ENCODE assay signal across 8 cellular contexts in the genomic region with DNA sequence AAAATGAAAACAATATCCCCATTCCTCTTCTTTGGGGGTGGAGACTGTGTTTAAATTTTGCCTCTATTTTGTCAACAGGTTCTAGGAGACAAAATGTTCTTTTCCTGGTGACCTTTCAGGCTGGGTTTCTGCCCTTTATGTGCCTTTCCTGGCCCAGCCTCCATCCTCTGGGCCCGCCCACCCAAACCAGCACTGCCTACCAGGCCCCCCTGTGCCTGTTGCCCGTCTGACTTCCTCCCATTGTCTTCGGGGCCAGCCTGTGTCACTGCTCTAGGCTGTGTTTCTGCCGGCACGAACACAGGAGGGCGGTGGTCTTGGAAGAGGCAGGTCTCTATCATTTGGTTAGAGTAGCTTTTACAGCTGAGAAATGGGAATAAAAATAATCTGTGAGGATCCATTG. TPM values are rescaled to one million over a fixed set of nuclear protein-coding genes. Genes with fewer than 3 reads are reported as not detected.
DNase-seq lines count a peak whose midpoint lies in the region; ATAC-seq and TF ChIP-seq lines count a peak whose summit lies in the region.
"Had no signal": no experiment of that assay in that cellular context is flagged by ENCODE, and none has a peak within 500 bp of the region (broad histone marks: within the 10 kb centered on the region; RNA-seq: fewer than 3 reads in every experiment).

No MANE protein-coding gene starts in this region.

- H3K36me3 ChIP-seq in breast epithelium = no peaks in the 10 kb centered on the region
- H3K36me3 ChIP-seq in lower lobe of right lung = peaks cover 54% of the 10 kb centered on the region

- TF ChIP-seq CTCF in breast epithelium (IDR thresholded peaks at IDR 0.05) = no peak
- no peak for TF ChIP-seq CTCF in lower lobe of right lung (IDR thresholded peaks at IDR 0.05)

- peak overlapping the region; percentile 10 for H3K4me3 Mint-ChIP-seq in stimulated activated memory B cell treated with anti-CD40 and anti-IgM and Interleukin-4, amounts not matched to agents 10 μg/mL and 1 μg/mL and 100 μg/mL, for 72 hours

- peaks cover 89% of the 10 kb centered on the region for H3K4me1 Mint-ChIP-seq in stimulated activated memory B cell treated with anti-CD40 and anti-IgM and Interleukin-4, amounts not matched to agents 10 μg/mL and 1 μg/mL and 100 μg/mL, for 72 hours

- H3K9me3 Mint-ChIP-seq in stimulated activated memory B cell treated with anti-CD40 and anti-IgM and Interleukin-4, amounts not matched to agents 10 μg/mL and 1 μg/mL and 100 μg/mL, for 72 hours = no peaks in the 10 kb centered on the region
- H3K9me3 Mint-ChIP-seq: IgD-negative memory B cell had no signal

- DNase-seq in T-helper 22 cell (ENCODE audit: low read depth) (peak; percentile 36), breast epithelium (ENCODE audit: low spot score in 2 of 2) (peak in 1 of 2 donors; percentile 74), lower lobe of right lung (peak; percentile 83)

- H3K4me3 ChIP-seq in breast epithelium (peak overlapping the region in 2 of 3 donors; percentile 29 to 35), lower lobe of right lung (peak overlapping the region; percentile 22)

- intact Hi-C loops in breast epithelium (cut with DNase I; ENCODE audit: low total_unique reads) (no loop called here), lower lobe of right lung (cut with DNase I) (no loop called here)

- H3K4me1 ChIP-seq in breast epithelium = peaks cover 29 to 67% of the 10 kb centered on the region in 2 donors
- H3K4me1 ChIP-seq in lower lobe of right lung = peaks cover 100% of the 10 kb centered on the region

- H3K27me3 Mint-ChIP-seq in stimulated activated memory B cell treated with anti-CD40 and anti-IgM and Interleukin-4, amounts not matched to agents 10 μg/mL and 1 μg/mL and 100 μg/mL, for 72 hours = no peaks in the 10 kb centered on the region

- peak overlapping the region; percentile 92 to 94 for H3K27ac ChIP-seq in breast epithelium
- peak overlapping the region; percentile 81 for H3K27ac ChIP-seq in lower lobe of right lung

- no peaks in the 10 kb centered on the region for H3K27me3 ChIP-seq in breast epithelium
- H3K27me3 ChIP-seq in lower lobe of right lung (ENCODE audit: low read depth) = no peaks in the 10 kb centered on the region

- ATAC-seq in lower lobe of right lung (peak; percentile 78 to 83), HG02678 (IDR thresholded peaks at IDR 0.05; ENCODE audit: unreplicated experiment) (no peak), GM18858 (IDR thresholded peaks at IDR 0.05; ENCODE audit: unreplicated experiment) (no peak), GM19452 (IDR thresholded peaks at IDR 0.05; ENCODE audit: unreplicated experiment) (no peak)
- ATAC-seq in stimulated activated memory B cell treated with anti-CD40 and anti-IgM and Interleukin-4, amounts not matched to agents 10 μg/mL and 1 μg/mL and 100 μg/mL, for 72 hours = peak; percentile 49

- peaks cover 15% of the 10 kb centered on the region for H3K36me3 Mint-ChIP-seq in stimulated activated memory B cell treated with anti-CD40 and anti-IgM and Interleukin-4, amounts not matched to agents 10 μg/mL and 1 μg/mL and 100 μg/mL, for 72 hours
- H3K36me3 Mint-ChIP-seq: IgD-negative memory B cell had no signal

- peak overlapping the region; percentile 82 for H3K27ac Mint-ChIP-seq in stimulated activated memory B cell treated with anti-CD40 and anti-IgM and Interleukin-4, amounts not matched to agents 10 μg/mL and 1 μg/mL and 100 μg/mL, for 72 hours

- H3K9me3 ChIP-seq in breast epithelium (no peaks in the 10 kb centered on the region), lower lobe of right lung (no peaks in the 10 kb centered on the region)

- TF ChIP-seq POLR2A in breast epithelium (IDR thresholded peaks at IDR 0.05) = no peak

RNA-seq across cellular contexts. Expression of gene TSPAN14, which starts 13.9 kb away (rescaled TPM):
- total RNA-seq in breast epithelium (10 to 100 TPM; 52.8 to 76.8 (median 74.8) TPM), lower lobe of right lung (169 TPM)

RNA-seq across cellular contexts. Expression of gene PRXL2A, which starts 59.7 kb away (rescaled TPM):
- 100 to 1,000 TPM in 1 of 3 donors, 10 to 100 TPM in 2; 82.3 to 547 (median 88.4) TPM for total RNA-seq in breast epithelium
- total RNA-seq in lower lobe of right lung = 33.3 TPM

Comparison
In these comparisons a context has a peak if more than half of its experiments do, and no peak if none do; other contexts are left out.
1. ATAC-seq: peak in lower lobe of right lung (2 of 2) and stimulated activated memory B cell treated with anti-CD40 and anti-IgM and Interleukin-4, amounts not matched to agents 10 μg/mL and 1 μg/mL and 100 μg/mL, for 72 hours (single experiment); none in HG02678 (single experiment), GM18858 (single experiment) and GM19452 (single experiment).